Comparison of ENCODE assay signal across 8 cellular contexts in the genomic region with DNA sequence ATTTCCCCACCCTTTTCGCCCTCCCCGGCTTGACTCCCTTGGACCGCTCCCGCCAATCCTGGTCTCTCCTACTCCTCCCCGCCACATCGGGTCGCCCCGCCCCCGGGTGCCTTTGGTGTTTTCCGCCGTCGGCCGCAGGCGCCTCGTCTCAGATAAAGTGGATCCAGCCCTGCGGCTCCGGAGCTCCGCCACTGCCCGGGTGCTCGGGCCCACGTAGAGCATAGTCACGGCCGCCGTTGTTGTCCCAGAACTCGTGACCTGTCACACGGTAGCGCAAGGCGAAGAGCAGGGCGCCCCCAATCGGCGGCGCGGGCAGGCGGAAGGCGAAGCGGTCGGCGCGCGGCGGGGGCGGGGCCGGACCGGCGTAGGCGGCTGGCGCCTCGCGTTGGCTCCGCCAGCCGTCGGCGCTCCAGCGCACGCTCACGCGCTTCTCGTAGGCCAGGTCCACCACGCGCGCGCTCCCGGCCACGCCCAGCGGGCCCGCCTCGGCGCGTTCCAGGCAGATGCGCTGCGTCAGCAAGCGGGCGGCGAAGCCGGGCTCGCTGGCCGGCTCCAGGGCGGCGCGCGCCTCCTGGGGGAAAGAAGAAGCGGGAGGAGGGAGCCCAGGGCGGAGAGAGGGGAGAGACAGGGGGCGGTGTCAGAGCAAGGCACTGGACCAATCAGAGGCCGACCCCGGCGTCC. TPM values are rescaled to one million over a fixed set of nuclear protein-coding genes. Genes with fewer than 3 reads are reported as not detected.
DNase-seq lines count a peak whose midpoint lies in the region; ATAC-seq and TF ChIP-seq lines count a peak whose summit lies in the region.

No MANE protein-coding gene starts in this region.

- TF ChIP-seq CTCF in OCI-LY1 (IDR thresholded peaks at IDR 0.05; ENCODE audit: low read length) (peak; percentile 74), epithelial cell of proximal tubule (conservative IDR thresholded peaks at IDR 0.05; ENCODE audit: low read depth, low read length) (peak; percentile 55)

- peak; percentile 80 for ATAC-seq in GM21528 (IDR thresholded peaks at IDR 0.05; ENCODE audit: low FRiP score, unreplicated experiment)

- H3K4me3 ChIP-seq in OCI-LY1 (ENCODE audit: low read depth, low read length, poor library complexity, severe bottlenecking) = peak overlapping the region; percentile 84
- H3K4me3 ChIP-seq in epithelial cell of proximal tubule (ENCODE audit: low read depth, low read length) = peak overlapping the region; percentile 61
- H3K4me3 ChIP-seq in mucosa of stomach (ENCODE audit: low read length) = no peak overlapping the region

- H3K9me3 ChIP-seq in OCI-LY1 (ENCODE audit: low read length) (no peaks in the 10 kb centered on the region), mucosa of stomach (ENCODE audit: control insufficient read depth, low read length) (no peaks in the 10 kb centered on the region)

- H3K9me2 ChIP-seq in OCI-LY1 (ENCODE audit: low read depth, low read length) = no peaks in the 10 kb centered on the region

- no peaks in the 10 kb centered on the region for H3K79me2 ChIP-seq in OCI-LY1 (ENCODE audit: insufficient read depth, low read length)

- peaks cover 21% of the 10 kb centered on the region for H3K4me1 ChIP-seq in OCI-LY1 (ENCODE audit: insufficient read depth, low read length, severe bottlenecking)
- H3K4me1 ChIP-seq in mucosa of stomach (ENCODE audit: control insufficient read depth, insufficient read depth, low read length) = peaks cover 29% of the 10 kb centered on the region

- no peaks in the 10 kb centered on the region for H4K20me1 ChIP-seq in OCI-LY1 (ENCODE audit: insufficient read depth, low read length)

- H3K36me3 ChIP-seq in OCI-LY1 (ENCODE audit: insufficient read depth, low read length) (peaks cover 17% of the 10 kb centered on the region; the same call in 1 of the 2 replicates), mucosa of stomach (ENCODE audit: control insufficient read depth, insufficient read depth, low read length) (no peaks in the 10 kb centered on the region)

- DNase-seq in DMS153 (lab: John Stamatoyannopoulos, UW) (peak; percentile 98), HuH-7.5 (ENCODE audit: low spot score) (peak; percentile 98), activated T-cell treated with anti-CD3 and anti-CD28 coated beads for 4 hours (peak; percentile 91), epithelial cell of proximal tubule (ENCODE audit: low read depth) (peak; percentile 73)
- peak; percentile 96 for DNase-seq in stimulated activated CD8-positive, alpha-beta memory T cell treated with anti-CD3 and anti-CD28 coated beads, Interleukin-4, amount 100 ng/mL, for 48 hours

- H3K27me3 ChIP-seq in OCI-LY1 (ENCODE audit: insufficient read depth, low read length) = no peaks in the 10 kb centered on the region
- no peaks in the 10 kb centered on the region for H3K27me3 ChIP-seq in mucosa of stomach (ENCODE audit: control insufficient read depth, insufficient read depth, low read length)

- H2AFZ ChIP-seq in OCI-LY1 (ENCODE audit: low read length) = no peak overlapping the region; the same call in 1 of the 2 replicates

- peak overlapping the region; percentile 97 for H3K9ac ChIP-seq in OCI-LY1 (ENCODE audit: low read length)
- peak overlapping the region; percentile 88 for H3K9ac ChIP-seq in mucosa of stomach (ENCODE audit: low read length)

- peak overlapping the region; percentile 100 for H3K4me2 ChIP-seq in OCI-LY1 (ENCODE audit: low read length)

- peak overlapping the region; percentile 74 for H3K27ac ChIP-seq in OCI-LY1 (ENCODE audit: low read depth, low read length, poor library complexity, severe bottlenecking)

- no peaks in the 10 kb centered on the region for H3F3A ChIP-seq in OCI-LY1 (ENCODE audit: insufficient read depth, low read length)

RNA-seq across cellular contexts. Expression of a gene that starts 1.2 kb away (rescaled TPM):
- 1.5 and 1.6 TPM in 2 replicates for total RNA-seq in epithelial cell of proximal tubule

RNA-seq across cellular contexts. Expression of a gene that starts 5.2 kb away (rescaled TPM):
- total RNA-seq in epithelial cell of proximal tubule = 10.7 and 13.3 TPM in 2 replicates

RNA-seq across cellular contexts. Expression of a gene that starts 15.5 kb away (rescaled TPM):
- total RNA-seq in epithelial cell of proximal tubule = 10.4 and 11.6 TPM in 2 replicates

RNA-seq across cellular contexts. Expression of a gene that starts 19.8 kb away (rescaled TPM):
- 62.2 and 79.9 TPM in 2 replicates for total RNA-seq in epithelial cell of proximal tubule

RNA-seq across cellular contexts. Expression of a gene that starts 51.3 kb away (rescaled TPM):
- 4.3 and 7.3 TPM in 2 replicates for total RNA-seq in epithelial cell of proximal tubule
